30 cellular contexts compared by ENCODE assay signal in the genomic region with DNA sequence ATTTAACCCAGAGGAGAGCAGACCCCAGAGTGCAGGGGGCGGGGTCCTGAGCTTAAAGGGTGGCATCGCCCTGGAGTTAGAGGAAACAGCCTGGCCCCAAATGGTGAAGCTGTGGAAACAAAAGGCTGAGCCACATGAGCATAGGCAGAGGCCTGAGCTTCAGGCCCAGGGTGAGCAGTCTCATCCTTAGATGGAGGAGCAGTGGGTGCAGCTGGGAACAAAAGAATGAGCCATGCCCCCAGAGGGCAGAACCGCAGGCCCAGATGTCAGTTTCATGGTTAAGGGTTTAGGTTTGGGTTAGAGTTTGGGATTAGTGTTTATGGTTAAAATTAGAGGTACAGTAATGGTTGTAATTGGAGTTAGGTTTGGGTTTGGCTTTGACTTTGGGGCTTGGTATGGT. TPM values are rescaled to one million over a fixed set of nuclear protein-coding genes. Genes with fewer than 3 reads are reported as not detected.
"Had no signal": no experiment of that assay in that cellular context is flagged by ENCODE, and none has a peak within 500 bp of the region (broad histone marks: within the 10 kb centered on the region; RNA-seq: fewer than 3 reads in every experiment).

No MANE protein-coding gene starts in this region.

- FAIRE-seq: endometrium, islet of Langerhans, keratinocyte had no signal

- H3K27me3 ChIP-seq: colonic mucosa, esophagus squamous epithelium, gastrocnemius medialis, heart right ventricle, left lung had no signal

- DNase-seq: colonic mucosa; cortex of kidney; effector CD8-positive, alpha-beta T cell; effector memory CD8-positive, alpha-beta T cell; endodermal cell; erythroblast; esophagus squamous epithelium; foreskin fibroblast; foreskin melanocyte; gastrocnemius medialis; glutamatergic neuron; head of caudate nucleus; heart right ventricle; hippocampal formation; left cardiac atrium; left lung; left ventricle myocardium superior; lower lobe of right lung; mesenchymal stem cell; mucosa of descending colon; naive B cell had no signal

- H3K27ac ChIP-seq: colonic mucosa, epithelial cell of prostate, esophagus squamous epithelium, gastrocnemius medialis, heart right ventricle, left lung, lower lobe of right lung had no signal

- H3K4me3 ChIP-seq: colonic mucosa, esophagus squamous epithelium, gastrocnemius medialis, heart right ventricle, left lung, lower lobe of right lung, mucosa of descending colon had no signal

- ATAC-seq: effector memory CD8-positive, alpha-beta T cell; esophagus mucosa; gastrocnemius medialis; heart right ventricle; left cardiac atrium; left lung; left ventricle myocardium superior; lower lobe of right lung; mucosa of descending colon had no signal

- H3K36me3 ChIP-seq: colonic mucosa, esophagus squamous epithelium, gastrocnemius medialis, heart right ventricle, left lung, lower lobe of right lung had no signal

- H3K9me3 ChIP-seq: colonic mucosa, esophagus squamous epithelium, gastrocnemius medialis, heart right ventricle, left lung, lower lobe of right lung, mucosa of descending colon had no signal

- H3K4me1 ChIP-seq: colonic mucosa, esophagus squamous epithelium, gastrocnemius medialis, heart right ventricle, left lung, lower lobe of right lung had no signal

RNA-seq across cellular contexts. Expression of a gene that starts 44.4 kb away (rescaled TPM):
- total RNA-seq: glomerular endothelial cell, kidney epithelial cell, left cardiac atrium, left ventricle myocardium superior, lung microvascular endothelial cell, myocyte had no signal
